Comparison of ENCODE assay signal across 22 cellular contexts in genomic region chr12:23368590-23368989, GRCh38.
"Had no signal": no experiment of that assay in that cellular context is flagged by ENCODE, and none has a peak within 500 bp of the region (broad histone marks: within the 10 kb centered on the region; RNA-seq: fewer than 3 reads in every experiment).

No MANE protein-coding gene starts in this region.

- H3K36me3 ChIP-seq: SJCRH30 had no signal

- H3K9me3 ChIP-seq: SJCRH30 had no signal

- DNase-seq: KBM-7, MV-4-11, NCI-H1048, NCI-H1105, NCI-H1417 treated with DMSO at 0.1 percent for 48 hours, NCI-H146, NCI-H1694 treated with DMSO at 0.1 percent for 48 hours, NCI-H1930, NCI-H2081 treated with DMSO at 0.1 percent for 48 hours, NCI-H2171, NCI-H226, NCI-H446, NCI-H510A, NCI-H524 treated with DMSO at 0.1 percent for 48 hours, NCI-H69, NCI-H774, PC-3, SHP77 treated with DMSO at 0.1 percent for 48 hours, SJCRH30 had no signal

- ATAC-seq: Panc1, PC-3, Right ventricle myocardium inferior, SK-N-SH treated with all-trans-retinoic acid at 6 μM for 48 hours had no signal

- H3K4me1 ChIP-seq: SJCRH30 had no signal

- H3K27ac ChIP-seq: SJCRH30 had no signal

- H3K27me3 ChIP-seq: SJCRH30 had no signal

- H3K4me3 ChIP-seq: SJCRH30 had no signal
